1 cellular context compared by ENCODE assay signal in the genomic region with DNA sequence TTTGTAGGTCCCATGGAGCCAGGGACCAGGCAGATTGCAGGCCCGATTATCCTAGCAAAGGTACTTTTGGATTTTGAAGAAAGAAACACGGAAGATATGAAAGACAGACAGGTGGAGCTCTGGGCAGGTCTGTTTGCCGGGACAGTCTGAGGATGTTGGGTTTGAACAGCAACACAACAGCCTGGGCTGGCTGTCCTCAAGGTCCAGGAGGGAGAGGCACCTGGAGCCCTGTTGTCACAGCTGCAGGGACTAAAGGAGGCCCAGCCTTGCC.
TF ChIP-seq lines count a peak whose summit lies in the region.

No MANE protein-coding gene starts in this region.

TF ChIP-seq in WTC11, 78 proteins besides CTCF, POLR2A, EP300 and RAD21 (continued from another document):
- TF ChIP-seq NFE2L1 (CRISPR knock-in tag; IDR thresholded peaks at IDR 0.05) (no peak), FOXP1 (CRISPR knock-in tag; IDR thresholded peaks at IDR 0.05; ENCODE audit: borderline replicate concordance) (no peak), MLX (CRISPR knock-in tag; IDR thresholded peaks at IDR 0.05) (no peak), ATF1 (CRISPR knock-in tag; IDR thresholded peaks at IDR 0.05) (no peak), ZBTB21 (CRISPR knock-in tag; IDR thresholded peaks at IDR 0.05; ENCODE audit: borderline replicate concordance) (no peak), E2F4 (CRISPR knock-in tag; IDR thresholded peaks at IDR 0.05; ENCODE audit: borderline replicate concordance, low read depth) (no peak)
- TF ChIP-seq, protein P1, sequence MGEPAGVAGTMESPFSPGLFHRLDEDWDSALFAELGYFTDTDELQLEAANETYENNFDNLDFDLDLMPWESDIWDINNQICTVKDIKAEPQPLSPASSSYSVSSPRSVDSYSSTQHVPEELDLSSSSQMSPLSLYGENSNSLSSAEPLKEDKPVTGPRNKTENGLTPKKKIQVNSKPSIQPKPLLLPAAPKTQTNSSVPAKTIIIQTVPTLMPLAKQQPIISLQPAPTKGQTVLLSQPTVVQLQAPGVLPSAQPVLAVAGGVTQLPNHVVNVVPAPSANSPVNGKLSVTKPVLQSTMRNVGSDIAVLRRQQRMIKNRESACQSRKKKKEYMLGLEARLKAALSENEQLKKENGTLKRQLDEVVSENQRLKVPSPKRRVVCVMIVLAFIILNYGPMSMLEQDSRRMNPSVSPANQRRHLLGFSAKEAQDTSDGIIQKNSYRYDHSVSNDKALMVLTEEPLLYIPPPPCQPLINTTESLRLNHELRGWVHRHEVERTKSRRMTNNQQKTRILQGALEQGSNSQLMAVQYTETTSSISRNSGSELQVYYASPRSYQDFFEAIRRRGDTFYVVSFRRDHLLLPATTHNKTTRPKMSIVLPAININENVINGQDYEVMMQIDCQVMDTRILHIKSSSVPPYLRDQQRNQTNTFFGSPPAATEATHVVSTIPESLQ (CRISPR knock-in tag; IDR thresholded peaks at IDR 0.05), result no peak
